ENCODE assay signal across 11 cellular contexts in genomic region chr11:74766905-74767304, GRCh38. TPM values are rescaled to one million over a fixed set of nuclear protein-coding genes. Genes with fewer than 3 reads are reported as not detected.
"Had no signal": no experiment of that assay in that cellular context is flagged by ENCODE, and none has a peak within 500 bp of the region (broad histone marks: within the 10 kb centered on the region; RNA-seq: fewer than 3 reads in every experiment).

No MANE protein-coding gene starts in this region.

- H3K4me3 Mint-ChIP-seq: GM23338, H9, HFFc6 had no signal

- H3K4me2 ChIP-seq: GM23338, KMS-11 had no signal

- DNase-seq: H9, HCEC 1CT, HFFc6, IMR-90, KBM-7 had no signal

- H3K9ac ChIP-seq: KMS-11 had no signal

- H3K27ac ChIP-seq: HL-60, KMS-11 had no signal

- ATAC-seq: GM23338 had no signal

- H3K4me1 Mint-ChIP-seq: H9 had no signal

- FAIRE-seq: H1, H54 had no signal

- H3K27ac Mint-ChIP-seq: GM23338, H9, HFFc6 had no signal

- H3K4me3 ChIP-seq: GM23338 had no signal

- H2AFZ ChIP-seq: GM23338 had no signal

- H3K9me3 Mint-ChIP-seq: GM23338, H9 had no signal

RNA-seq across cellular contexts. Expression of gene CHRDL2, which starts 35.7 kb away (rescaled TPM):
- total RNA-seq: HFFc6, HT1080, IMR-90 had no signal
- polyA plus RNA-seq: GM23338 had no signal
